In genomic region chr3:186870421-186871201, GRCh38 we compare ENCODE assay signal across 21 cellular contexts. TPM values are rescaled to one million over a fixed set of nuclear protein-coding genes. Genes with fewer than 3 reads are reported as not detected.
DNase-seq lines count a peak whose midpoint lies in the region; ATAC-seq, FAIRE-seq and TF ChIP-seq lines count a peak whose summit lies in the region.
"Had no signal": no experiment of that assay in that cellular context is flagged by ENCODE, and none has a peak within 500 bp of the region (broad histone marks: within the 10 kb centered on the region; RNA-seq: fewer than 3 reads in every experiment).

No MANE protein-coding gene starts in this region.

- peaks cover 35% of the 10 kb centered on the region for H3K4me1 Mint-ChIP-seq in activated T-cell treated with anti-CD3 and anti-CD28 coated beads, Interleukin-2, amount 50 U/mL, for 72 hours (ENCODE audit: low read depth)

- TF ChIP-seq CTCF in OCI-LY3 (IDR thresholded peaks at IDR 0.05; ENCODE audit: low read depth, low read length) (no peak), bronchial epithelial cell (IDR thresholded peaks at IDR 0.05; ENCODE audit: insufficient read depth, low read length, severe bottlenecking) (no peak), pancreas (IDR thresholded peaks at IDR 0.05) (no peak)

- H3K27me3 ChIP-seq in OCI-LY3 (ENCODE audit: low read depth, low read length) (no peaks in the 10 kb centered on the region), bronchial epithelial cell (ENCODE audit: control insufficient read depth, insufficient read depth, low read length) (no peaks in the 10 kb centered on the region), pancreas (no peaks in the 10 kb centered on the region)

- ATAC-seq in activated T-cell treated with anti-CD3 and anti-CD28 coated beads, Interleukin-2, amount 50 U/mL, for 72 hours (replicated peaks in 1 of 2): no peak
- ATAC-seq in pancreas: peak in 3 of 4 donors; percentile 35 to 66 (median 40)
- ATAC-seq: GM12878, psoas muscle had no signal

- no peak overlapping the region for H3K9ac ChIP-seq in OCI-LY3 (ENCODE audit: low read length)

- no peak for FAIRE-seq in bronchial epithelial cell (lab: Jason Lieb, UNC)
- FAIRE-seq in pancreas (lab: Jason Lieb, UNC): no peak
- FAIRE-seq: endometrium, GM12878, urothelium cell line had no signal

- intact Hi-C loops in pancreas (cut with DNase I): no loop called here

- H3K27me3 Mint-ChIP-seq in activated T-cell treated with anti-CD3 and anti-CD28 coated beads, Interleukin-2, amount 50 U/mL, for 72 hours (ENCODE audit: low read depth): no peaks in the 10 kb centered on the region
- H3K27me3 Mint-ChIP-seq: naive B cell had no signal

- peaks cover 0 to 2% of the 10 kb centered on the region in 2 donors for H3K36me3 Mint-ChIP-seq in activated T-cell treated with anti-CD3 and anti-CD28 coated beads, Interleukin-2, amount 50 U/mL, for 72 hours (ENCODE audit: insufficient read depth in 2 of 2)
- H3K36me3 Mint-ChIP-seq: naive B cell had no signal

- no peaks in the 10 kb centered on the region for H4K20me1 ChIP-seq in OCI-LY3 (ENCODE audit: insufficient read depth, low read length)

- peak overlapping the region; percentile 70 for H3K27ac Mint-ChIP-seq in activated T-cell treated with anti-CD3 and anti-CD28 coated beads, Interleukin-2, amount 50 U/mL, for 72 hours

- H3K4me3 ChIP-seq in OCI-LY3 (ENCODE audit: low read length) (no peak overlapping the region), bronchial epithelial cell (ENCODE audit: low read depth, low read length) (no peak overlapping the region), pancreas (no peak overlapping the region)
- H3K4me3 ChIP-seq: GM12878, PC-9, psoas muscle, SK-N-MC had no signal

- H3K27ac ChIP-seq in OCI-LY3 (ENCODE audit: low read length): no peak overlapping the region
- H3K27ac ChIP-seq in pancreas: no peak overlapping the region
- H3K27ac ChIP-seq: psoas muscle, SK-N-MC had no signal

- no peaks in the 10 kb centered on the region for H3K9me3 Mint-ChIP-seq in activated T-cell treated with anti-CD3 and anti-CD28 coated beads, Interleukin-2, amount 50 U/mL, for 72 hours
- H3K9me3 Mint-ChIP-seq: naive B cell had no signal

- H3K79me2 ChIP-seq in OCI-LY3 (ENCODE audit: low read length): no peaks in the 10 kb centered on the region

- DNase-seq in activated T-cell treated with anti-CD3 and anti-CD28 coated beads, Interleukin-2, amount 50 U/mL, for 72 hours: no peak
- no peak for DNase-seq in activated T-cell treated with anti-CD3 and anti-CD28 coated beads for 4 hours
- DNase-seq in bronchial epithelial cell (ENCODE audit: low read depth): peak; percentile 43
- DNase-seq in pancreas: no peak
- DNase-seq in middle frontal gyrus (ENCODE audit: extremely low spot score, low spot score): no peak
- no peak for DNase-seq in HPDE6-E6E7 (ENCODE audit: extremely low spot score)
- DNase-seq in central memory CD4-positive, alpha-beta T cell: no peak
- DNase-seq: Caco-2; cerebellar nuclear complex; NCI-H1048; NCI-H524 treated with DMSO at 0.1 percent for 48 hours; PC-9; psoas muscle; stimulated activated CD4-positive, alpha-beta T cell treated with anti-CD3 and anti-CD28 coated beads, Interleukin-12 subunit alpha, Interleukin-12 subunit beta, amount 100 ng/mL, for 4 hours had no signal

- no peak overlapping the region for H3K4me2 ChIP-seq in OCI-LY3 (ENCODE audit: low read length)
- H3K4me2 ChIP-seq: PC-9 had no signal

- peak overlapping the region; percentile 25 to 39 for H3K4me3 Mint-ChIP-seq in activated T-cell treated with anti-CD3 and anti-CD28 coated beads, Interleukin-2, amount 50 U/mL, for 72 hours

- 39 to 42% methylated on average over 5 of the region's 5 CpGs for WGBS in pancreas, 2 donors

- H3K9me3 ChIP-seq in OCI-LY3 (ENCODE audit: insufficient read depth, low read length): no peaks in the 10 kb centered on the region
- H3K9me3 ChIP-seq in pancreas: no peaks in the 10 kb centered on the region
- H3K9me3 ChIP-seq: Caco-2, psoas muscle had no signal

- no peaks in the 10 kb centered on the region for H3K36me3 ChIP-seq in OCI-LY3 (replicated peaks; ENCODE audit: low read depth, low read length)
- no peaks in the 10 kb centered on the region for H3K36me3 ChIP-seq in bronchial epithelial cell (ENCODE audit: control insufficient read depth, insufficient read depth, low read length)
- no peaks in the 10 kb centered on the region for H3K36me3 ChIP-seq in pancreas

- H2AFZ ChIP-seq in OCI-LY3 (ENCODE audit: low read depth, low read length): 0 out of 2 replicates have a peak overlapping the region, but pooled peaks have one; percentile 42
- H2AFZ ChIP-seq: PC-9 had no signal

- no peaks in the 10 kb centered on the region for H3K4me1 ChIP-seq in OCI-LY3 (ENCODE audit: low read length)
- H3K4me1 ChIP-seq in pancreas: peaks cover 0 to 5% (median 0%) of the 10 kb centered on the region in 3 donors
- H3K4me1 ChIP-seq: Caco-2, psoas muscle had no signal

RNA-seq across cellular contexts. Expression of gene ADIPOQ, which starts 28.1 kb away (rescaled TPM):
- total RNA-seq in activated T-cell treated with anti-CD3 and anti-CD28 coated beads, Interleukin-2, amount 50 U/mL, for 72 hours: under 1 TPM in 1 of 2 donors, not detected in 1; 0.05 TPM
- not detected in 2 replicates for total RNA-seq in bronchial epithelial cell
- total RNA-seq in pancreas: 10 to 100 TPM in 1 of 6 donors, 1 to 10 TPM in 2, under 1 TPM in 3; 0.03 to 15.1 (median 0.72) TPM
- polyA plus RNA-seq in pancreas: 1 to 10 TPM in 1 of 2 donors, under 1 TPM in 1; 0.28 to 3.8 TPM
- total RNA-seq: Caco-2, GM12878, left lobe of liver, PC-9 had no signal
- polyA plus RNA-seq: GM12878 had no signal

RNA-seq across cellular contexts. Expression of gene ST6GAL1, which starts 59.7 kb away (rescaled TPM):
- total RNA-seq in activated T-cell treated with anti-CD3 and anti-CD28 coated beads, Interleukin-2, amount 50 U/mL, for 72 hours: 100 to 1,000 TPM in 1 of 2 donors, 10 to 100 TPM in 1; 98.1 to 104 TPM
- total RNA-seq in bronchial epithelial cell (5.5 and 8.6 TPM in 2 replicates), pancreas (10 to 100 TPM in 3 of 6 donors, 1 to 10 TPM in 3; 5.9 to 36.6 (median 9.3) TPM)
- polyA plus RNA-seq in pancreas: 1 to 10 TPM; 4.8 to 9.1 TPM

Comparison
In these comparisons a context has a peak if more than half of its experiments do, and no peak if none do; other contexts are left out.
1. ATAC-seq: peak in pancreas (3 of 4); none in activated T-cell treated with anti-CD3 and anti-CD28 coated beads, Interleukin-2, amount 50 U/mL, for 72 hours (0 of 2).